13 cellular contexts compared by ENCODE assay signal in genomic region chr7:23356726-23357125, GRCh38. TPM values are rescaled to one million over a fixed set of nuclear protein-coding genes. Genes with fewer than 3 reads are reported as not detected.
A peak's percentile ranks its signal among the peaks of the same experiment; 100 is the strongest.
DNase-seq lines count a peak whose midpoint lies in the region; ATAC-seq, FAIRE-seq and TF ChIP-seq lines count a peak whose summit lies in the region.
"Had no signal": no experiment of that assay in that cellular context is flagged by ENCODE, and none has a peak within 500 bp of the region (broad histone marks: within the 10 kb centered on the region; RNA-seq: fewer than 3 reads in every experiment).

No MANE protein-coding gene starts in this region.

- H3K9me3 Mint-ChIP-seq in activated T-helper 1 cell treated with anti-CD3 and anti-CD28 coated beads, Interleukin-12 subunit alpha, Interleukin-12 subunit beta, Interleukin-2, Interleukin-4 antibody, amounts not matched to agents 30 ng/mL and 10 ng/mL and 1 ng/mL, durations not matched to agents 14 hours and 24 hours and 36 hours: no peaks in the 10 kb centered on the region

- H3K27ac Mint-ChIP-seq in activated T-helper 1 cell treated with anti-CD3 and anti-CD28 coated beads, Interleukin-12 subunit alpha, Interleukin-12 subunit beta, Interleukin-2, Interleukin-4 antibody, amounts not matched to agents 30 ng/mL and 10 ng/mL and 1 ng/mL, durations not matched to agents 14 hours and 24 hours and 36 hours: peak overlapping the region; percentile 49

- DNase-seq in D721Med (ENCODE audit: insufficient read length, low spot score) (no peak), iris pigment epithelial cell (ENCODE audit: low read depth) (peak; percentile 81), GM19240 (ENCODE audit: insufficient read length, low spot score) (no peak)
- peak; percentile 29 for DNase-seq in activated T-helper 1 cell treated with anti-CD3 and anti-CD28 coated beads, Interleukin-12 subunit alpha, Interleukin-12 subunit beta, Interleukin-2, Interleukin-4 antibody, amounts not matched to agents 30 ng/mL and 10 ng/mL and 1 ng/mL, durations not matched to agents 14 hours and 24 hours and 36 hours (ENCODE audit: low spot score)
- DNase-seq: caudate nucleus, NCI-H2029 treated with DMSO at 0.1 percent for 48 hours, NCI-H82, occipital lobe, SIG-M5 had no signal

- H3K36me3 Mint-ChIP-seq in activated T-helper 1 cell treated with anti-CD3 and anti-CD28 coated beads, Interleukin-12 subunit alpha, Interleukin-12 subunit beta, Interleukin-2, Interleukin-4 antibody, amounts not matched to agents 30 ng/mL and 10 ng/mL and 1 ng/mL, durations not matched to agents 14 hours and 24 hours and 36 hours (ENCODE audit: low read depth): no peaks in the 10 kb centered on the region

- peak; percentile 45 for ATAC-seq in GM18868 (IDR thresholded peaks at IDR 0.05; ENCODE audit: unreplicated experiment)
- no peak for ATAC-seq in HG02970 (IDR thresholded peaks at IDR 0.05; ENCODE audit: low FRiP score, unreplicated experiment)
- no peak for ATAC-seq in HG03354 (IDR thresholded peaks at IDR 0.05; ENCODE audit: poor library complexity, severe bottlenecking, unreplicated experiment)
- ATAC-seq in HG02938 (IDR thresholded peaks at IDR 0.05; ENCODE audit: unreplicated experiment): no peak

- TF ChIP-seq CTCF in D721Med (IDR thresholded peaks at IDR 0.05; ENCODE audit: insufficient read depth, missing control alignments): no peak

- FAIRE-seq in D721Med (lab: Jason Lieb, UNC): peak; percentile 55

- H3K4me1 Mint-ChIP-seq in activated T-helper 1 cell treated with anti-CD3 and anti-CD28 coated beads, Interleukin-12 subunit alpha, Interleukin-12 subunit beta, Interleukin-2, Interleukin-4 antibody, amounts not matched to agents 30 ng/mL and 10 ng/mL and 1 ng/mL, durations not matched to agents 14 hours and 24 hours and 36 hours (ENCODE audit: low read depth): peaks cover 26% of the 10 kb centered on the region

- intact Hi-C loops in activated T-helper 1 cell treated with anti-CD3 and anti-CD28 coated beads, Interleukin-12 subunit alpha, Interleukin-12 subunit beta, Interleukin-2, Interleukin-4 antibody, amounts not matched to agents 30 ng/mL and 10 ng/mL and 1 ng/mL, durations not matched to agents 14 hours and 24 hours and 36 hours (cut with micrococcal nuclease): loop anchor here (1.0 to 10.0 kb wide), 18 partner anchors 10 to 1550 kb away; partner anchors contain the start of genes IGF2BP3, KLHL7, MALSU1 and PALS2

- H3K4me3 Mint-ChIP-seq in activated T-helper 1 cell treated with anti-CD3 and anti-CD28 coated beads, Interleukin-12 subunit alpha, Interleukin-12 subunit beta, Interleukin-2, Interleukin-4 antibody, amounts not matched to agents 30 ng/mL and 10 ng/mL and 1 ng/mL, durations not matched to agents 14 hours and 24 hours and 36 hours: peak overlapping the region; percentile 1

- peaks cover 42% of the 10 kb centered on the region for H3K27me3 Mint-ChIP-seq in activated T-helper 1 cell treated with anti-CD3 and anti-CD28 coated beads, Interleukin-12 subunit alpha, Interleukin-12 subunit beta, Interleukin-2, Interleukin-4 antibody, amounts not matched to agents 30 ng/mL and 10 ng/mL and 1 ng/mL, durations not matched to agents 14 hours and 24 hours and 36 hours (ENCODE audit: insufficient read depth)

RNA-seq across cellular contexts. Expression of gene MALSU1, which starts 57.6 kb away (rescaled TPM):
- total RNA-seq in activated T-helper 1 cell treated with anti-CD3 and anti-CD28 coated beads, Interleukin-12 subunit alpha, Interleukin-12 subunit beta, Interleukin-2, Interleukin-4 antibody, amounts not matched to agents 30 ng/mL and 10 ng/mL and 1 ng/mL, durations not matched to agents 14 hours and 24 hours and 36 hours: 92.3 and 92.8 TPM in 2 replicates

Comparison
In these comparisons a context has a peak if more than half of its experiments do, and no peak if none do; other contexts are left out.
1. DNase-seq: peak in activated T-helper 1 cell treated with anti-CD3 and anti-CD28 coated beads, Interleukin-12 subunit alpha, Interleukin-12 subunit beta, Interleukin-2, Interleukin-4 antibody, amounts not matched to agents 30 ng/mL and 10 ng/mL and 1 ng/mL, durations not matched to agents 14 hours and 24 hours and 36 hours (single experiment) and iris pigment epithelial cell (single experiment); none in D721Med (single experiment) and GM19240 (single experiment).